28 cellular contexts compared by ENCODE assay signal in genomic region chr10:69980672-69981071, GRCh38.
DNase-seq lines count a peak whose midpoint lies in the region; ATAC-seq, FAIRE-seq and TF ChIP-seq lines count a peak whose summit lies in the region.
"Had no signal": no experiment of that assay in that cellular context is flagged by ENCODE, and none has a peak within 500 bp of the region (broad histone marks: within the 10 kb centered on the region; RNA-seq: fewer than 3 reads in every experiment).

No MANE protein-coding gene starts in this region.

- H3K36me3 ChIP-seq in HCT116 (ENCODE audit: control insufficient read depth in 1 of 2, insufficient read depth in 2 of 2, low read length in 2 of 2) (no peaks in the 10 kb centered on the region), HEK293 (ENCODE audit: control insufficient read depth in 2 of 2, insufficient read depth in 1 of 2, low read length in 2 of 2) (no peaks in the 10 kb centered on the region), kidney (ENCODE audit: control insufficient read depth in 1 of 2, insufficient read depth in 2 of 2, low read length in 2 of 2) (no peaks in the 10 kb centered on the region)
- H3K36me3 ChIP-seq: BE2C, BLaER1 had no signal

- H4K20me1 ChIP-seq in HCT116 (ENCODE audit: insufficient read depth) = no peaks in the 10 kb centered on the region
- H4K20me1 ChIP-seq: BLaER1 had no signal

- peaks cover 4% of the 10 kb centered on the region for H3K36me3 Mint-ChIP-seq in chondrocyte (ENCODE audit: low read depth)
- H3K36me3 Mint-ChIP-seq: CD14-positive monocyte; CD4-positive, CD25-positive, alpha-beta regulatory T cell had no signal

- H3K27me3 ChIP-seq in HCT116 (ENCODE audit: insufficient read depth, low read length) = no peaks in the 10 kb centered on the region
- H3K27me3 ChIP-seq: BE2C, BLaER1 had no signal

- H3K4me3 ChIP-seq in HCT116 (replicated peaks in 1 of 2; ENCODE audit: low read depth in 1 of 2, low read length in 2 of 2) (no peak overlapping the region), HEK293 (ENCODE audit: low read depth, low read length) (no peak overlapping the region), kidney (ENCODE audit: low read length in 2 of 2) (no peak overlapping the region)
- H3K4me3 ChIP-seq: BLaER1, GM12878 had no signal

- no peak for TF ChIP-seq RAD21 in HCT116 (IDR thresholded peaks at IDR 0.05; ENCODE audit: low read depth)

- intact Hi-C loops in HCT116 (cut with micrococcal nuclease) = no loop called here
- intact Hi-C loops in kidney (cut with DNase I) = no loop called here

- H3K27ac ChIP-seq in HCT116 (ENCODE audit: low read depth, low read length) (no peak overlapping the region), HEK293 (ENCODE audit: extremely low read depth, low read depth, low read length) (no peak overlapping the region), kidney (ENCODE audit: low read depth in 2 of 2, low read length in 2 of 2) (no peak overlapping the region)
- H3K27ac ChIP-seq: BLaER1 had no signal

- H3K27me3 Mint-ChIP-seq in chondrocyte (ENCODE audit: low read depth) = peaks cover 2% of the 10 kb centered on the region

- H3K4me1 Mint-ChIP-seq in chondrocyte (ENCODE audit: low read depth) = peaks cover 6% of the 10 kb centered on the region
- H3K4me1 Mint-ChIP-seq: CD14-positive monocyte; CD4-positive, CD25-positive, alpha-beta regulatory T cell had no signal

- no TSS peak for BruUV-seq in HCT116 (replicated peaks; lab: Mats Ljungman, UMichigan)

- no peaks in the 10 kb centered on the region for H3K79me2 ChIP-seq in HCT116 (ENCODE audit: insufficient read depth, low read length)

- CTCF ChIA-PET in HCT116 (lab: Charles Lee) (no interaction called here), HEK293 (lab: Yijun Ruan, JAX) (interaction anchor here (0.6 to 0.7 kb wide), 3 partner anchors 57 to 779 kb away, joined by 3 to 4 read pairs (median 3); no protein-coding TSS in a partner anchor)

- H3K4me1 ChIP-seq in HCT116 (ENCODE audit: control insufficient read depth in 1 of 2, insufficient read depth in 2 of 2, low read length in 2 of 2) (peaks cover 0 to 4% of the 10 kb centered on the region in 2 experiments; a peak in 1 of 4 replicates), HEK293 (ENCODE audit: control insufficient read depth, insufficient read depth, low read length) (no peaks in the 10 kb centered on the region), kidney (ENCODE audit: control insufficient read depth in 1 of 2, insufficient read depth in 1 of 2, low read depth in 1 of 2, low read length in 2 of 2) (no peaks in the 10 kb centered on the region)
- H3K4me1 ChIP-seq: BE2C had no signal

- ATAC-seq in HCT116 (no peak), HG03469 (IDR thresholded peaks at IDR 0.05; ENCODE audit: unreplicated experiment) (no peak)
- ATAC-seq: GM12878 had no signal

- no peaks in the 10 kb centered on the region for H3K9me2 ChIP-seq in HCT116 (ENCODE audit: insufficient read depth)

- H3K9ac ChIP-seq in HCT116 (ENCODE audit: low read length) (no peak overlapping the region), kidney (ENCODE audit: low read length in 2 of 2) (no peak overlapping the region)
- H3K9ac ChIP-seq: BLaER1 had no signal

- DNase-seq in HCT116 (ENCODE audit: low read depth, low spot score) (no peak), kidney (no peak), T-helper 1 cell (no peak), chondrocyte (ENCODE audit: low spot score) (no peak)
- DNase-seq: 8988T; ACHN; BE2C; C1 segment of cervical spinal cord; CD4-positive, alpha-beta memory T cell; CD4-positive, CD25-positive, alpha-beta regulatory T cell; CD8-positive, alpha-beta memory T cell; COR-L47; DMS 273 treated with DMSO at 0.1 percent for 48 hours; DMS153; DMS53; DMS79; DND-41; EL; GDM1 had no signal

- RAD21 ChIA-PET in HCT116 (lab: Charles Lee; ENCODE audit: low non-redundant PET in 1 of 2, low total read pairs in 2 of 2, uncharacterized antibody in 2 of 2, unreplicated experiment in 2 of 2) = no interaction called here

- no peak overlapping the region for H2AFZ ChIP-seq in HCT116 (ENCODE audit: low read depth, low read length, poor library complexity, severe bottlenecking)

- no peaks in the 10 kb centered on the region; a peak in 1 of 4 replicates for H3K9me3 ChIP-seq in HCT116 (ENCODE audit: control insufficient read depth in 1 of 2, insufficient read depth in 1 of 2, low read depth in 1 of 2, low read length in 2 of 2)
- no peaks in the 10 kb centered on the region for H3K9me3 ChIP-seq in HEK293 (ENCODE audit: control insufficient read depth, insufficient read depth, low read depth, low read length)
- H3K9me3 ChIP-seq in kidney (ENCODE audit: control insufficient read depth in 1 of 2, low read length in 2 of 2) = peaks cover 0 to 15% of the 10 kb centered on the region in 2 donors
- H3K9me3 ChIP-seq: BE2C had no signal

- FAIRE-seq in endometrium (lab: Jason Lieb, UNC) (peak; percentile 23), kidney (lab: Jason Lieb, UNC) (peak; percentile 50)
- FAIRE-seq: A204.1, GM12878, GM12892, GM18507 had no signal

- no peak overlapping the region for H3K27ac Mint-ChIP-seq in chondrocyte (ENCODE audit: unreplicated experiment)
- H3K27ac Mint-ChIP-seq: CD14-positive monocyte; CD4-positive, alpha-beta memory T cell; CD4-positive, CD25-positive, alpha-beta regulatory T cell; CD8-positive, alpha-beta memory T cell had no signal

- TF ChIP-seq CTCF in HCT116 (IDR thresholded peaks at IDR 0.05 in 2 of 3, conservative IDR thresholded peaks at IDR 0.05 in 1 of 3; ENCODE audit: borderline replicate concordance in 1 of 3, insufficient read depth in 1 of 3, low read depth in 2 of 3, low read length in 2 of 3) = no peak
- TF ChIP-seq CTCF in HEK293 (tag by site-specific recombination; IDR thresholded peaks at IDR 0.05) = no peak
- no peak for TF ChIP-seq CTCF in kidney (IDR thresholded peaks at IDR 0.05; ENCODE audit: borderline replicate concordance, extremely low read depth, insufficient read depth)
- no peak for TF ChIP-seq CTCF in chondrocyte (IDR thresholded peaks at IDR 0.05)

- POLR2A ChIA-PET in HCT116 (lab: Charles Lee) (no interaction called here), HEK293 (lab: Yijun Ruan, JAX) (interaction anchor here (0.5 kb wide), 1 partner anchor 190 kb away, joined by 7 read pairs; the partner anchor contains the start of gene SAR1A)

- H3K9me3 Mint-ChIP-seq in chondrocyte (ENCODE audit: low read depth) = peaks cover 40% of the 10 kb centered on the region

- H3K4me2 ChIP-seq in HCT116 (ENCODE audit: low read length) = no peak overlapping the region
- H3K4me2 ChIP-seq: BLaER1 had no signal

- no peak for TF ChIP-seq POLR2A in HCT116 (IDR thresholded peaks at IDR 0.05; ENCODE audit: borderline replicate concordance, extremely low read depth, insufficient read depth, insufficient read length)

- no peak overlapping the region for H3K4me3 Mint-ChIP-seq in chondrocyte (ENCODE audit: unreplicated experiment)
- H3K4me3 Mint-ChIP-seq: CD14-positive monocyte; CD4-positive, alpha-beta memory T cell; CD4-positive, CD25-positive, alpha-beta regulatory T cell; CD8-positive, alpha-beta memory T cell had no signal

TF ChIP-seq in HCT116, 20 proteins besides CTCF, POLR2A, EP300 and RAD21:
- TF ChIP-seq EGR1 (IDR thresholded peaks at IDR 0.05; ENCODE audit: low read depth) (no peak), CBX3 (IDR thresholded peaks at IDR 0.05; ENCODE audit: low read depth) (0 out of 2 replicates have a peak, but pooled peaks have one; percentile 44)
TF ChIP-seq in HCT116: peak in this region for 1.

TF ChIP-seq in HEK293, 187 proteins besides CTCF, POLR2A, EP300 and RAD21:
- TF ChIP-seq YY2 (tag by site-specific recombination; IDR thresholded peaks at IDR 0.05) (no peak), ZNF830 (tag by site-specific recombination; IDR thresholded peaks at IDR 0.05; ENCODE audit: low read depth) (no peak), ZNF596 (tag by site-specific recombination; IDR thresholded peaks at IDR 0.05) (no peak), ZNF202 (tag by site-specific recombination; IDR thresholded peaks at IDR 0.05; ENCODE audit: borderline replicate concordance) (no peak), SETDB1 (IDR thresholded peaks at IDR 0.05; ENCODE audit: insufficient read length, low read length) (peak; percentile 75)
